Comparison of ENCODE assay signal across 8 cellular contexts in the genomic region with DNA sequence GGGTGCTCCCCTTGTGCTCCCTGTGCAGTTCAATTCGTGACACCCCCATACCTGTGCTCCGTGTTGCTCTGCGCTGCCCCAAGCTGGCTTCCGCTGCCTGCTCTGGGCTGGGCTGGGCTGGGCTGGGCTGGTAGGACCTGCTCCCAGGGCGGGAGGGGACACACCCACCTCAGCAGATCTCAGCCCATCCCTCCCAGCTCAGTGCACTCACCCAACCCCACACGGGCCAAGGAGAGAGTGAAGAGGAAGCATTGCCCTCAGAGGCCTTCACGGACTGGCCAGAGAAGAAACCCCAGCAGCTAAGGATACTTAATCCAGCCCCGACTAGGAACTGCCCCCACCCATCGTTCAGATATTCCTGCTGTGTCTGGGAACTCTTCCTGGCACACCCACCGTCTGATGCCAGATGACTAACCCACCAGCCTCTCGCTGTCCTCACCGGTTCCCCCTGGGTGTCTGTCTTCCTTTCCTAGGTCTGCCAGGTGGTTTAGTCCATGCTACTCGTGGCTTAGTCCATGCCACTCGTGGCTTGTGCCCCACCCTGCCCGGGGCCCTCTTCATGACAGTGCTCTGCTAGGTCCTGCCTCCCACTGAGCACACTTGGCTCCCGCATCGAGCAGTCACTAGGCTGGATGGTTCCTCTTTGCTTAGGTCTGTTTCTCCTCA. TPM values are rescaled to one million over a fixed set of nuclear protein-coding genes. Genes with fewer than 3 reads are reported as not detected.
A peak's percentile ranks its signal among the peaks of the same experiment; 100 is the strongest.
DNase-seq lines count a peak whose midpoint lies in the region; TF ChIP-seq lines count a peak whose summit lies in the region.

A gene (minus strand): TSS at position 104 of the 666 bp plus-strand sequence. CDS start 14,711 bp downstream, outside the sequence.

- TF ChIP-seq POLR2A in thyroid gland (IDR thresholded peaks at IDR 0.05), result no peak

- H3K27me3 ChIP-seq in HL-60 (ENCODE audit: insufficient read depth, poor library complexity, severe bottlenecking), result no peaks in the 10 kb centered on the region
- no peaks in the 10 kb centered on the region for H3K27me3 ChIP-seq in thyroid gland

- H3K27ac ChIP-seq in HL-60 (replicated peaks) (peak within 1 kb of the TSS; percentile 56), thyroid gland (peak within 1 kb of the TSS; percentile 17 to 92 (median 87))

- H3K9me3 ChIP-seq in thyroid gland, result no peaks in the 10 kb centered on the region

- DNase-seq in NOMO-1 treated with DMSO at 0.1 percent for 48 hours (lab: John Stamatoyannopoulos, UW; ENCODE audit: unreplicated experiment), result peak; percentile 23
- DNase-seq in NOMO-1 (lab: John Stamatoyannopoulos, UW; ENCODE audit: unreplicated experiment in 2 of 2), result no peak
- DNase-seq in HL-60 (ENCODE audit: low read depth in 1 of 2, low spot score in 1 of 2), result peak in 1 of 2 experiments; percentile 66
- peak; percentile 49 to 63 for DNase-seq in activated T-cell treated with anti-CD3 and anti-CD28 coated beads, Interleukin-2, amount 50 U/mL, for 48 hours
- DNase-seq in islet precursor cell, result peak; percentile 87
- DNase-seq in thyroid gland, result peak; percentile 76 to 81
- DNase-seq in DMS114 treated with DMSO at 0.1 percent for 48 hours (lab: John Stamatoyannopoulos, UW; ENCODE audit: unreplicated experiment), result no peak
- no peak for DNase-seq in NCI-H146 (lab: John Stamatoyannopoulos, UW)

- no peaks in the 10 kb centered on the region for H3K36me3 ChIP-seq in thyroid gland

- intact Hi-C loops in thyroid gland (cut with DNase I), result no loop called here

- H3K4me3 ChIP-seq in HL-60 (replicated peaks; ENCODE audit: insufficient read depth, low read length), result no peak within 1 kb of the TSS
- H3K4me3 ChIP-seq in thyroid gland (replicated peaks in 1 of 3), result no peak within 1 kb of the TSS

- H3K4me1 ChIP-seq in thyroid gland, result peaks cover 21 to 61% of the 10 kb centered on the region in 2 donors

- WGBS in thyroid gland, 2 donors, result 37 to 56% methylated on average over 13 to 15 of the region's 17 CpGs

- no peak for TF ChIP-seq CTCF in HL-60 (IDR thresholded peaks at IDR 0.05; ENCODE audit: insufficient read depth, low read length)
- no peak for TF ChIP-seq CTCF in thyroid gland (IDR thresholded peaks at IDR 0.05)

RNA-seq across cellular contexts. Expression of the gene that starts here (rescaled TPM):
- 1 to 10 TPM in 3 of 4 donors, under 1 TPM in 1; 0.78 to 8.1 (median 3.5) TPM for total RNA-seq in thyroid gland

Comparison
In these comparisons a context has a peak if more than half of its experiments do, and no peak if none do; other contexts are left out.
1. DNase-seq: peak in NOMO-1 treated with DMSO at 0.1 percent for 48 hours (single experiment), activated T-cell treated with anti-CD3 and anti-CD28 coated beads, Interleukin-2, amount 50 U/mL, for 48 hours (2 of 2), islet precursor cell (single experiment) and thyroid gland (2 of 2); none in NOMO-1 (0 of 2), DMS114 treated with DMSO at 0.1 percent for 48 hours (single experiment) and NCI-H146 (single experiment).